ENCODE assay signal across 28 cellular contexts in the genomic region with DNA sequence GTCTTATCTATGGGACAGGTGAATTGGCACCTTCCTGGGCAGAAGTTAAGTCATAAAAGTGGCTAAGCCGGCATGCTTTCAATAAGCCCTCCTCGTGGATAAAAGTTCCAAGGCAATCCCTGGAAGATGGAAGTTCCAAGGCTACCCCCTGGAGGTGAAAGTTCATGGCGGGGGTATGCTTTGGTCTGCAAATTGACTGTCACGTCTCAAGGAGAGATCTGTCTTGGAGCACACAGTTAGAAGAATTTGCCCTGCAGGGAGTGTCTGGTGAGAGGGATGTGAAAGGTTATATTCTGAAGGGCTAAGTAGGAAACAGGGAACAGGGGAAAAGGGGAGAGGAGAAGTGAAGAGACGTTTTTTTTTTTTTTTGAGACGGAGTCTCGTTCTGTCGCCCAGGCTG. TPM values are rescaled to one million over a fixed set of nuclear protein-coding genes. Genes with fewer than 3 reads are reported as not detected.
"Had no signal": no experiment of that assay in that cellular context is flagged by ENCODE, and none has a peak within 500 bp of the region (broad histone marks: within the 10 kb centered on the region; RNA-seq: fewer than 3 reads in every experiment).

No MANE protein-coding gene starts in this region.

- H3K4me3 ChIP-seq: colonic mucosa, esophagus squamous epithelium, heart right ventricle, lung, mucosa of descending colon, pancreas, sigmoid colon, thoracic aorta, tibial nerve had no signal

- H3K9me3 ChIP-seq: colonic mucosa, esophagus squamous epithelium, heart right ventricle, mucosa of descending colon, pancreas, sigmoid colon, thoracic aorta, tibial nerve had no signal

- ATAC-seq: heart right ventricle; left lobe of liver; mucosa of descending colon; pancreas; stimulated activated effector memory CD8-positive, alpha-beta T cell treated with anti-CD3 and anti-CD28 coated beads, Interleukin-12 subunit alpha, Interleukin-12 subunit beta, amount 100 ng/mL, for 72 hours; stimulated activated naive CD8-positive, alpha-beta T cell treated with anti-CD3 and anti-CD28 coated beads, Interleukin-15, Interleukin-2, amounts not matched to agents 100 U/mL and 50 U/mL, for 24 hours had no signal

- H3K4me1 Mint-ChIP-seq: central memory CD8-positive, alpha-beta T cell; immature natural killer cell; naive B cell; nephron; stimulated activated effector memory CD8-positive, alpha-beta T cell treated with anti-CD3 and anti-CD28 coated beads, Interleukin-12 subunit alpha, Interleukin-12 subunit beta, amount 100 ng/mL, for 72 hours had no signal

- H3K27ac ChIP-seq: colonic mucosa, esophagus squamous epithelium, heart right ventricle, pancreas, sigmoid colon, thoracic aorta, tibial nerve had no signal

- H3K27me3 ChIP-seq: colonic mucosa, esophagus squamous epithelium had no signal

- H3K4me3 Mint-ChIP-seq: central memory CD8-positive, alpha-beta T cell; immature natural killer cell; memory B cell; mesothelial cell of epicardium; naive B cell; nephron; stimulated activated effector memory CD8-positive, alpha-beta T cell treated with anti-CD3 and anti-CD28 coated beads, Interleukin-12 subunit alpha, Interleukin-12 subunit beta, amount 100 ng/mL, for 72 hours had no signal

- H3K36me3 ChIP-seq: colonic mucosa, esophagus squamous epithelium, heart right ventricle, pancreas, sigmoid colon, thoracic aorta, tibial nerve had no signal

- H3K9me3 Mint-ChIP-seq: central memory CD8-positive, alpha-beta T cell; immature natural killer cell; memory B cell; naive B cell; stimulated activated effector memory CD8-positive, alpha-beta T cell treated with anti-CD3 and anti-CD28 coated beads, Interleukin-12 subunit alpha, Interleukin-12 subunit beta, amount 100 ng/mL, for 72 hours had no signal

- H3K27me3 Mint-ChIP-seq: central memory CD8-positive, alpha-beta T cell had no signal

- H3K36me3 Mint-ChIP-seq: immature natural killer cell; memory B cell; mesothelial cell of epicardium; naive B cell; stimulated activated effector memory CD8-positive, alpha-beta T cell treated with anti-CD3 and anti-CD28 coated beads, Interleukin-12 subunit alpha, Interleukin-12 subunit beta, amount 100 ng/mL, for 72 hours had no signal

- H3K27ac Mint-ChIP-seq: immature natural killer cell; memory B cell; mesothelial cell of epicardium; naive B cell; nephron; stimulated activated effector memory CD8-positive, alpha-beta T cell treated with anti-CD3 and anti-CD28 coated beads, Interleukin-12 subunit alpha, Interleukin-12 subunit beta, amount 100 ng/mL, for 72 hours had no signal

- H3K4me1 ChIP-seq: colonic mucosa, esophagus squamous epithelium, heart right ventricle, pancreas, sigmoid colon, tibial nerve had no signal

- DNase-seq: colonic mucosa; dermis blood vessel endothelial cell; effector memory CD4-positive, alpha-beta T cell; erythroblast; esophagus squamous epithelium; foreskin melanocyte; glutamatergic neuron; heart right ventricle; hippocampal formation; immature natural killer cell; mucosa of descending colon; naive B cell; occipital lobe; pancreas; sigmoid colon; stimulated activated CD4-positive, alpha-beta T cell treated with anti-CD3 and anti-CD28 coated beads, Interleukin-2, amount 100 ng/mL, for 24 hours; stimulated activated CD4-positive, alpha-beta T cell treated with anti-CD3 and anti-CD28 coated beads, Interleukin-4, amount 100 ng/mL, for 24 hours; stimulated activated naive CD8-positive, alpha-beta T cell treated with anti-CD3 and anti-CD28 coated beads, Interleukin-15, Interleukin-2, amounts not matched to agents 100 U/mL and 50 U/mL, for 24 hours; substantia nigra had no signal

RNA-seq across cellular contexts. Expression of a gene that starts 26.2 kb away (rescaled TPM):
- polyA plus RNA-seq: immature natural killer cell had no signal
